In genomic region chr4:176563591-176563990, GRCh38 we compare ENCODE assay signal across 1 cellular context.
TF ChIP-seq lines count a peak whose summit lies in the region.

No MANE protein-coding gene starts in this region.

TF ChIP-seq in liver, 16 proteins besides CTCF, POLR2A, EP300 and RAD21 (continued from another document):
- TF ChIP-seq RXRA (IDR thresholded peaks at IDR 0.05) = no peak
- TF ChIP-seq FOXA1 (IDR thresholded peaks at IDR 0.05) = no peak
